In the genomic region with DNA sequence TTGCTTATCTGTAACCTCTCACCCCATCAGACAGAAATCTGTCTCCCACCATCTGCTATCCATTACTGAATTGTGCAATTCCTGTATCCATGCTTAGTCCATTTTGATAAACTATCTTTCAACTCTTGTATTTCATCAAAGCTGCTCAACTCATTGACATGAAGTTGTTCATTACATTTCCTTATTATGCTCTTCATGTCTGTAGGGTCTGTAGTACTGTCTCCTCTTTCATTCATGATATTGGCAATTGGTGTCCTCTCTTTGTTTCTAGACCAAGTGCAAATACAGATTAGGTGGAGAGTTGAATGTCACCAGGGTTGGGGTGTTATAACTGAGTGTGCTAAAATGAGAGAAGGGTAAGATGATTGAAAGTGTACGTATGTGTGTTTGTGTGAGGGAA, we compare ENCODE assay signal across 36 cellular contexts.
"Had no signal": no experiment of that assay in that cellular context is flagged by ENCODE, and none has a peak within 500 bp of the region (broad histone marks: within the 10 kb centered on the region; RNA-seq: fewer than 3 reads in every experiment).

No MANE protein-coding gene starts in this region.

- H3K36me3 ChIP-seq: MG63 had no signal

- H3K4me3 ChIP-seq: MG63 had no signal

- H3K27me3 ChIP-seq: MG63 had no signal

- DNase-seq: Kasumi-1, MG63, MM.1S, MV-4-11, NCI-H1048, NCI-H1092, NCI-H1092 treated with DMSO at 0.1 percent for 48 hours, NCI-H1105, NCI-H1105 treated with DMSO at 0.1 percent for 48 hours, NCI-H1417, NCI-H1417 treated with DMSO at 0.1 percent for 48 hours, NCI-H1436, NCI-H1436 treated with DMSO at 0.1 percent for 48 hours, NCI-H146, NCI-H1694, NCI-H1694 treated with DMSO at 0.1 percent for 48 hours, NCI-H187, NCI-H187 treated with DMSO at 0.1 percent for 48 hours, NCI-H1930, NCI-H2029, NCI-H2029 treated with DMSO at 0.1 percent for 48 hours, NCI-H2081, NCI-H2081 treated with DMSO at 0.1 percent for 48 hours, NCI-H2107, NCI-H2171, NCI-H2171 treated with DMSO at 0.1 percent for 48 hours, NCI-H2227 treated with DMSO at 0.1 percent for 48 hours, NCI-H226, NCI-H345, NCI-H446, NCI-H446 treated with DMSO at 0.1 percent for 48 hours, NCI-H510A, NCI-H510A treated with DMSO at 0.1 percent for 48 hours, NCI-H524, NCI-H524 treated with DMSO at 0.1 percent for 48 hours, NCI-H526 had no signal
